ENCODE assay signal across 28 cellular contexts in the genomic region with DNA sequence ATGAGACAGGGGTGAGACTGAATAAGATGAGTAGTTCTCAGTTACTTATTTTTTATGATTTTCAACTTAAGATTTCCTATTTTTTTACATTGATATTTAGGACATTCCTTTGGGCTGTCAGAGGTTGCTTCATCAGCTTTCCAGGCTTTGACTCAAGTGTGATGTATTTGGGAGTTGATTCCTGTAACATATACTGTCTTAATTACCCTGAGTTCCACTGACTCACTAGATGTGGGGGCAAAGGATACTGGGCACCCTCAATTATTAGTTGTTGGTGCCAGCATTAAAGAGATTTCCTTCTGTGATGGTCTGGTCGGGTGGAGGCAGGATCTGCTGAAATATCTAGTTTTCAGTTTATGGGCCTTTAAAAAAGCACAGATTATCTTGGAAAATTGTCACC.
"Had no signal": no experiment of that assay in that cellular context is flagged by ENCODE, and none has a peak within 500 bp of the region (broad histone marks: within the 10 kb centered on the region; RNA-seq: fewer than 3 reads in every experiment).

No MANE protein-coding gene starts in this region.

- H3K27ac ChIP-seq: ascending aorta, breast epithelium, epithelial cell of prostate had no signal

- ATAC-seq: activated CD4-positive, alpha-beta T cell treated with anti-CD3 and anti-CD28 coated beads for 36 hours; activated CD8-positive, alpha-beta memory T cell treated with anti-CD3 and anti-CD28 coated beads, Interleukin-2, amount 10 ng/mL, durations not matched to agents 7 days and 5 days; activated CD8-positive, alpha-beta T cell treated with anti-CD3 and anti-CD28 coated beads, Interleukin-2, amount 10 ng/mL, durations not matched to agents 7 days and 5 days; activated naive CD4-positive, alpha-beta T cell treated with anti-CD3 and anti-CD28 coated beads, Interleukin-2, amount 50 U/mL, for 72 hours; activated T-cell treated with anti-CD3 and anti-CD28 coated beads, Interleukin-2, amount 50 U/mL, for 72 hours; effector memory CD8-positive, alpha-beta T cell; esophagus mucosa had no signal

- DNase-seq: activated CD4-positive, alpha-beta memory T cell treated with anti-CD3 and anti-CD28 coated beads for 36 hours; activated CD4-positive, alpha-beta T cell treated with anti-CD3 and anti-CD28 coated beads for 36 hours; activated CD4-positive, alpha-beta T cell treated with anti-CD3 and anti-CD28 coated beads, Interleukin-2, amount 10 ng/mL, durations not matched to agents 24 days and 14 days; activated CD4-positive, CD25-positive, alpha-beta regulatory T cell; activated CD4-positive, CD25-positive, alpha-beta regulatory T cell treated with anti-CD3 and anti-CD28 coated beads, Interleukin-2, amount 50 U/mL, for 72 hours; activated CD8-positive, alpha-beta memory T cell treated with anti-CD3 and anti-CD28 coated beads, Interleukin-2, amount 10 ng/mL, durations not matched to agents 7 days and 5 days; activated CD8-positive, alpha-beta memory T cell treated with anti-CD3 and anti-CD28 coated beads, Interleukin-2, amount 50 U/mL, for 4 hours; activated CD8-positive, alpha-beta T cell treated with anti-CD3 and anti-CD28 coated beads, Interleukin-2, amount 10 ng/mL, durations not matched to agents 7 days and 5 days; activated gamma-delta T cell; activated naive CD4-positive, alpha-beta T cell; activated naive CD4-positive, alpha-beta T cell treated with anti-CD3 and anti-CD28 coated beads, Interleukin-2, amount 10 ng/mL, durations not matched to agents 7 days and 5 days; activated naive CD8-positive, alpha-beta T cell treated with anti-CD3 and anti-CD28 coated beads, Interleukin-2, amount 10 ng/mL, durations not matched to agents 7 days and 5 days; activated T-cell treated with anti-CD3 and anti-CD28 coated beads, Interleukin-2, amount 50 U/mL, for 24 hours; activated T-cell treated with anti-CD3 and anti-CD28 coated beads, Interleukin-2, amount 50 U/mL, for 72 hours; cortex of kidney; dermis blood vessel endothelial cell; effector CD4-positive, alpha-beta T cell; effector memory CD8-positive, alpha-beta T cell; foreskin fibroblast; head of caudate nucleus; T-helper 2 cell had no signal

- H3K4me1 ChIP-seq: ascending aorta, breast epithelium had no signal

- H3K4me3 ChIP-seq: ascending aorta, breast epithelium had no signal

- FAIRE-seq: colon, frontal cortex had no signal

- H3K9me3 ChIP-seq: ascending aorta, breast epithelium had no signal

- H3K36me3 ChIP-seq: ascending aorta, breast epithelium had no signal

- H3K27me3 ChIP-seq: ascending aorta, breast epithelium had no signal
